Comparison of ENCODE assay signal across 8 cellular contexts in genomic region chr5:134845852-134846640, GRCh38. TPM values are rescaled to one million over a fixed set of nuclear protein-coding genes. Genes with fewer than 3 reads are reported as not detected.
DNase-seq lines count a peak whose midpoint lies in the region; ATAC-seq and TF ChIP-seq lines count a peak whose summit lies in the region.

Gene C5orf24, plus strand, starts transcription at chr5:134845968. Its CDS starts 8,933 bp downstream, at chr5:134854901.

- no peaks in the 10 kb centered on the region for H3K9me2 ChIP-seq in GM23248 (ENCODE audit: insufficient read depth)

- peaks cover 22% of the 10 kb centered on the region for H3K4me1 Mint-ChIP-seq in activated T-helper 2 cell treated with anti-CD3 and anti-CD28 coated beads, Interferon-gamma antibody, Interleukin-2, Interleukin-4, amounts not matched to agents 10 μg/mL and 5 μg/mL and 100 μg/mL, durations not matched to agents 14 hours and 24 hours and 36 hours (ENCODE audit: low read depth)
- H3K4me1 Mint-ChIP-seq in naive thymus-derived CD8-positive, alpha-beta T cell, result peaks cover 13 to 42% (median 34%) of the 10 kb centered on the region in 4 donors
- peaks cover 14 to 35% of the 10 kb centered on the region in 2 donors for H3K4me1 Mint-ChIP-seq in stimulated activated naive B cell treated with anti-CD40 and anti-IgM and Interleukin-4, amounts not matched to agents 10 μg/mL and 1 μg/mL and 100 μg/mL, for 72 hours

- peak; percentile 87 for ATAC-seq in RWPE2 (ENCODE audit: low read depth)
- peak; percentile 90 for ATAC-seq in naive thymus-derived CD8-positive, alpha-beta T cell
- peak; percentile 94 to 97 for ATAC-seq in stimulated activated naive B cell treated with anti-CD40 and anti-IgM and Interleukin-4, amounts not matched to agents 10 μg/mL and 1 μg/mL and 100 μg/mL, for 72 hours (replicated peaks)

- no peaks in the 10 kb centered on the region for H3K9me3 ChIP-seq in GM23248 (ENCODE audit: low read depth)
- H3K9me3 ChIP-seq in RWPE2 (ENCODE audit: severe bottlenecking), result no peaks in the 10 kb centered on the region

- H4K20me1 ChIP-seq in GM23248 (ENCODE audit: insufficient read depth), result peaks cover under 1% of the 10 kb centered on the region; the same call in 1 of the 2 replicates

- H3K36me3 Mint-ChIP-seq in activated T-helper 2 cell treated with anti-CD3 and anti-CD28 coated beads, Interferon-gamma antibody, Interleukin-2, Interleukin-4, amounts not matched to agents 10 μg/mL and 5 μg/mL and 100 μg/mL, durations not matched to agents 14 hours and 24 hours and 36 hours (ENCODE audit: low read depth), result peaks cover 36% of the 10 kb centered on the region
- H3K36me3 Mint-ChIP-seq in naive thymus-derived CD8-positive, alpha-beta T cell, result peaks cover 0 to 12% (median 0%) of the 10 kb centered on the region in 3 donors
- peaks cover 7 to 18% of the 10 kb centered on the region in 2 donors for H3K36me3 Mint-ChIP-seq in stimulated activated naive B cell treated with anti-CD40 and anti-IgM and Interleukin-4, amounts not matched to agents 10 μg/mL and 1 μg/mL and 100 μg/mL, for 72 hours

- H3K4me1 ChIP-seq in GM23248 (ENCODE audit: insufficient read depth) (peaks cover 38% of the 10 kb centered on the region), RWPE2 (ENCODE audit: insufficient read depth, poor library complexity, severe bottlenecking) (peaks cover 32% of the 10 kb centered on the region)

- peaks cover 46% of the 10 kb centered on the region for H3K79me2 ChIP-seq in GM23248 (ENCODE audit: insufficient read depth)

- POLR2A ChIA-PET in naive thymus-derived CD8-positive, alpha-beta T cell (lab: Charles Lee), result interaction anchor here (0.5 to 1.7 kb wide), 14 partner anchors 8 to 1674 kb away, joined by 3 to 37 read pairs (median 6); partner anchors contain the start of genes CAMLG, DDX46, PCBD2 and PPP2CA

- in situ Hi-C loops in GM23248 (cut with MboI), result no loop called here

- H3K27ac Mint-ChIP-seq in activated T-helper 2 cell treated with anti-CD3 and anti-CD28 coated beads, Interferon-gamma antibody, Interleukin-2, Interleukin-4, amounts not matched to agents 10 μg/mL and 5 μg/mL and 100 μg/mL, durations not matched to agents 14 hours and 24 hours and 36 hours, result peak within 1 kb of the TSS; percentile 97
- H3K27ac Mint-ChIP-seq in naive thymus-derived CD8-positive, alpha-beta T cell, result peak within 1 kb of the TSS; percentile 90 to 97 (median 96)
- peak within 1 kb of the TSS; percentile 99 for H3K27ac Mint-ChIP-seq in stimulated activated naive B cell treated with anti-CD40 and anti-IgM and Interleukin-4, amounts not matched to agents 10 μg/mL and 1 μg/mL and 100 μg/mL, for 72 hours

- H3K4me3 Mint-ChIP-seq in activated T-helper 2 cell treated with anti-CD3 and anti-CD28 coated beads, Interferon-gamma antibody, Interleukin-2, Interleukin-4, amounts not matched to agents 10 μg/mL and 5 μg/mL and 100 μg/mL, durations not matched to agents 14 hours and 24 hours and 36 hours (ENCODE audit: low read depth), result peak within 1 kb of the TSS; percentile 94
- H3K4me3 Mint-ChIP-seq in naive thymus-derived CD8-positive, alpha-beta T cell, result peak within 1 kb of the TSS; percentile 86 to 95 (median 90)
- H3K4me3 Mint-ChIP-seq in stimulated activated naive B cell treated with anti-CD40 and anti-IgM and Interleukin-4, amounts not matched to agents 10 μg/mL and 1 μg/mL and 100 μg/mL, for 72 hours, result peak within 1 kb of the TSS; percentile 91 to 95

- peak; percentile 9 for TF ChIP-seq CTCF in RWPE2 (IDR thresholded peaks at IDR 0.05; ENCODE audit: poor library complexity, severe bottlenecking)
- no peak for TF ChIP-seq CTCF in fibroblast of mammary gland (conservative IDR thresholded peaks at IDR 0.05; ENCODE audit: control insufficient read depth, insufficient read depth, low read depth, low read length)

- WGBS in GM23248 (ENCODE audit: low coverage in 1 of 2, low lambda C conversion rate in 2 of 2, missing lambda C conversion rate in 2 of 2), 2 experiments, result 1% methylated on average over 49 to 83 of the region's 84 CpGs

- intact Hi-C loops in activated T-helper 2 cell treated with anti-CD3 and anti-CD28 coated beads, Interferon-gamma antibody, Interleukin-2, Interleukin-4, amounts not matched to agents 10 μg/mL and 5 μg/mL and 100 μg/mL, durations not matched to agents 14 hours and 24 hours and 36 hours (cut with micrococcal nuclease), result loop anchor here (1.0 kb wide), 3 partner anchors 28 to 108 kb away; partner anchors contain the start of genes CAMLG, PCBD2 and TXNDC15

- no peaks in the 10 kb centered on the region for H3K27me3 Mint-ChIP-seq in activated T-helper 2 cell treated with anti-CD3 and anti-CD28 coated beads, Interferon-gamma antibody, Interleukin-2, Interleukin-4, amounts not matched to agents 10 μg/mL and 5 μg/mL and 100 μg/mL, durations not matched to agents 14 hours and 24 hours and 36 hours (ENCODE audit: low read depth)
- H3K27me3 Mint-ChIP-seq in naive thymus-derived CD8-positive, alpha-beta T cell, result no peaks in the 10 kb centered on the region
- H3K27me3 Mint-ChIP-seq in stimulated activated naive B cell treated with anti-CD40 and anti-IgM and Interleukin-4, amounts not matched to agents 10 μg/mL and 1 μg/mL and 100 μg/mL, for 72 hours, result no peaks in the 10 kb centered on the region

- H3K27ac ChIP-seq in GM23248 (peak within 1 kb of the TSS; percentile 80), RWPE2 (ENCODE audit: poor library complexity, severe bottlenecking) (peak within 1 kb of the TSS; percentile 77)

- H3K4me2 ChIP-seq in GM23248 (ENCODE audit: unreplicated experiment), result peak within 1 kb of the TSS; percentile 93

- H3K4me3 ChIP-seq in GM23248, result peak within 1 kb of the TSS; percentile 85
- H3K4me3 ChIP-seq in RWPE2 (ENCODE audit: severe bottlenecking), result peak within 1 kb of the TSS; percentile 79
- peak within 1 kb of the TSS; percentile 95 for H3K4me3 ChIP-seq in fibroblast of mammary gland (ENCODE audit: control insufficient read depth, low read depth, low read length)

- peak; percentile 94 for DNase-seq in EH (ENCODE audit: low read depth)
- peak; percentile 99 for DNase-seq in GM23248
- peak; percentile 92 to 94 for DNase-seq in Kasumi-1 (lab: John Stamatoyannopoulos, UW)
- peak; percentile 97 for DNase-seq in RWPE2 (ENCODE audit: low spot score)
- peak; percentile 91 for DNase-seq in activated T-helper 2 cell treated with anti-CD3 and anti-CD28 coated beads, Interferon-gamma antibody, Interleukin-2, Interleukin-4, amounts not matched to agents 10 μg/mL and 5 μg/mL and 100 μg/mL, durations not matched to agents 14 hours and 24 hours and 36 hours (ENCODE audit: low spot score)
- DNase-seq in fibroblast of mammary gland (ENCODE audit: low read depth), result peak; percentile 95
- peak; percentile 82 to 95 (median 89) for DNase-seq in naive thymus-derived CD8-positive, alpha-beta T cell
- DNase-seq in stimulated activated naive B cell treated with anti-CD40 and anti-IgM and Interleukin-4, amounts not matched to agents 10 μg/mL and 1 μg/mL and 100 μg/mL, for 72 hours, result peak; percentile 94

- H3K9me3 Mint-ChIP-seq in activated T-helper 2 cell treated with anti-CD3 and anti-CD28 coated beads, Interferon-gamma antibody, Interleukin-2, Interleukin-4, amounts not matched to agents 10 μg/mL and 5 μg/mL and 100 μg/mL, durations not matched to agents 14 hours and 24 hours and 36 hours, result no peaks in the 10 kb centered on the region
- no peaks in the 10 kb centered on the region for H3K9me3 Mint-ChIP-seq in naive thymus-derived CD8-positive, alpha-beta T cell
- H3K9me3 Mint-ChIP-seq in stimulated activated naive B cell treated with anti-CD40 and anti-IgM and Interleukin-4, amounts not matched to agents 10 μg/mL and 1 μg/mL and 100 μg/mL, for 72 hours, result no peaks in the 10 kb centered on the region

- peak within 1 kb of the TSS; percentile 91 for H3K9ac ChIP-seq in GM23248

- peaks cover 58% of the 10 kb centered on the region for H3F3A ChIP-seq in GM23248 (ENCODE audit: insufficient read depth)

- H3K27me3 ChIP-seq in GM23248 (replicated peaks; ENCODE audit: insufficient read depth) (no peaks in the 10 kb centered on the region), RWPE2 (ENCODE audit: insufficient read depth, poor library complexity, severe bottlenecking) (no peaks in the 10 kb centered on the region)

- peak within 1 kb of the TSS; percentile 73 for H2AFZ ChIP-seq in GM23248

- H3K36me3 ChIP-seq in GM23248 (ENCODE audit: low read depth) (no peaks in the 10 kb centered on the region), RWPE2 (ENCODE audit: low read depth) (peaks cover 53% of the 10 kb centered on the region)

RNA-seq across cellular contexts. Expression of gene C5orf24, which starts in this region (rescaled TPM):
- total RNA-seq in GM23248 (2014; rRNA removed; shearing (Covaris generic)), result 41.2 and 41.4 TPM in 2 replicates
- 34.0 and 36.4 TPM in 2 replicates for polyA plus RNA-seq in GM23248 (2016; fragmentation: Nextera tagmentation; extraction: Ambion mirVana)
- 36.0 and 40.5 TPM in 2 replicates for total RNA-seq in activated T-helper 2 cell treated with anti-CD3 and anti-CD28 coated beads, Interferon-gamma antibody, Interleukin-2, Interleukin-4, amounts not matched to agents 10 μg/mL and 5 μg/mL and 100 μg/mL, durations not matched to agents 14 hours and 24 hours and 36 hours
- total RNA-seq in naive thymus-derived CD8-positive, alpha-beta T cell, result 10 to 100 TPM; 39.8 to 41.7 TPM
- 1 to 10 TPM; 6.6 to 9.4 (median 9.2) TPM for polyA plus RNA-seq in naive thymus-derived CD8-positive, alpha-beta T cell

Comparison
In these comparisons a context has a peak if more than half of its experiments do, and no peak if none do; other contexts are left out.
1. Peak in every context shown above with its lines: DNase-seq, ATAC-seq, H3K4me3 ChIP-seq and H3K27ac ChIP-seq.